In the genomic region with DNA sequence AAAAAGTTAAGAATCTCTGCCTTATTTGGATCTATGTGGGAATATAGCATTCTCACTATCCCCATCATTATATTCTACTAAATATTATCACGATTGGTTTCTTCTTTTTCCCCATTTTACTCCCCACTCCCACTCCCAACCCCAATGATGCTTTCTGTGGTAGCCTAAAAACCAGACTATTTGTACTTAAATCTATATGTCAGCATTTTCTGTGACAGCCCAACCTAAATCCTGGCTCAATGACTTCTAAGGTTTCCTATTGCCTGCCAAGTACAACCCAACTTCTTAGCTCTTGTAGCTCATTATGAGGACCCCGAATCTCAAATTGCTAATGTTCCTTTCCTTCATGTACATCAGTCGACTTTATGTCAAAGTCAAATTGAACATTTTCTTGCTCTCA, we compare ENCODE assay signal across 4 cellular contexts.
TF ChIP-seq lines count a peak whose summit lies in the region.

No MANE protein-coding gene starts in this region.

TF ChIP-seq in HepG2, 621 proteins besides CTCF, POLR2A, EP300 and RAD21:
- TF ChIP-seq NRL (CRISPR knock-in tag; IDR thresholded peaks at IDR 0.05; ENCODE audit: borderline replicate concordance) (no peak), MAFK (conservative IDR thresholded peaks at IDR 0.05 in 1 of 2, IDR thresholded peaks at IDR 0.05 in 1 of 2; ENCODE audit: low read length in 2 of 2) (peak; percentile 55 to 80; a peak in 3 of 4 replicates), MAFF (IDR thresholded peaks at IDR 0.05; ENCODE audit: low read depth, low read length) (peak; percentile 69)
- TF ChIP-seq, protein P1, sequence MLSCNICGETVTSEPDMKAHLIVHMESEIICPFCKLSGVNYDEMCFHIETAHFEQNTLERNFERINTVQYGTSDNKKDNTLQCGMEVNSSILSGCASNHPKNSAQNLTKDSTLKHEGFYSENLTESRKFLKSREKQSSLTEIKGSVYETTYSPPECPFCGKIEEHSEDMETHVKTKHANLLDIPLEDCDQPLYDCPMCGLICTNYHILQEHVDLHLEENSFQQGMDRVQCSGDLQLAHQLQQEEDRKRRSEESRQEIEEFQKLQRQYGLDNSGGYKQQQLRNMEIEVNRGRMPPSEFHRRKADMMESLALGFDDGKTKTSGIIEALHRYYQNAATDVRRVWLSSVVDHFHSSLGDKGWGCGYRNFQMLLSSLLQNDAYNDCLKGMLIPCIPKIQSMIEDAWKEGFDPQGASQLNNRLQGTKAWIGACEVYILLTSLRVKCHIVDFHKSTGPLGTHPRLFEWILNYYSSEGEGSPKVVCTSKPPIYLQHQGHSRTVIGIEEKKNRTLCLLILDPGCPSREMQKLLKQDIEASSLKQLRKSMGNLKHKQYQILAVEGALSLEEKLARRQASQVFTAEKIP (CRISPR knock-in tag; IDR thresholded peaks at IDR 0.05; ENCODE audit: borderline replicate concordance) = no peak
TF ChIP-seq in HepG2: peak in this region for 2.

TF ChIP-seq in A549, 52 proteins besides CTCF, POLR2A, EP300 and RAD21:
- TF ChIP-seq SMC3 (IDR thresholded peaks at IDR 0.05) = no peak
- TF ChIP-seq MAFK (IDR thresholded peaks at IDR 0.05; ENCODE audit: partially characterized antibody) = peak; percentile 44

TF ChIP-seq in IMR-90, 13 proteins besides CTCF, POLR2A, EP300 and RAD21:
- peak; percentile 73 for TF ChIP-seq MAFK (IDR thresholded peaks at IDR 0.05; ENCODE audit: low read depth, low read length)
- no peak for TF ChIP-seq RCOR1 (IDR thresholded peaks at IDR 0.05; ENCODE audit: insufficient replicate concordance, low read length)

TF ChIP-seq in K562, 482 proteins besides CTCF, POLR2A, EP300 and RAD21:
- TF ChIP-seq ZNF316 (IDR thresholded peaks at IDR 0.05) = 0 out of 2 replicates have a peak, but pooled peaks have one; percentile 22
- TF ChIP-seq ZNF766 (CRISPR knock-in tag; conservative IDR thresholded peaks at IDR 0.05) = no peak
- TF ChIP-seq TEAD1 (CRISPR knock-in tag; IDR thresholded peaks at IDR 0.05) = no peak
- TF ChIP-seq RBM15 (IDR thresholded peaks at IDR 0.05; ENCODE audit: insufficient read depth, low read length) = no peak
TF ChIP-seq in K562: peak in this region for 1.
